ENCODE assay signal across 8 cellular contexts in the genomic region with DNA sequence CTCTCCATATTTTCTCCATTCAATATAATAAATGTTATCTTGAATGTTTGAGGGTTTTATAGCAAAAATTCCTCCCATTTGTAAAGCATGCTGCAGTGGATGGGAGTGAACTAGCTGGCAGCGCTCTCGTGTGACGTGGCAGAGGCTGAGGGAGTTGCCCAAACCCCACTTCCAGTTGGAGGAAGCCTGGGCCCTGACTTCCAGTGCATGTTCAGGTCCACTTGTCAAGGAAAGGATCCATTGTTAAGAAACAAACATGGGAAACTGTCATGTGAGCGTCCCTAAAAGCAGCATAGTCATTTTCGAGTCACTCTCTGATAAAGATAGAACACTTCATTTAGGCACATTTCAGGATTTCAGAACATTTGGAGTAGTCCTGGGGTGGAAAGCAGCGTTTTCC.
DNase-seq lines count a peak whose midpoint lies in the region; ATAC-seq, FAIRE-seq and TF ChIP-seq lines count a peak whose summit lies in the region.
"Had no signal": no experiment of that assay in that cellular context is flagged by ENCODE, and none has a peak within 500 bp of the region (broad histone marks: within the 10 kb centered on the region; RNA-seq: fewer than 3 reads in every experiment).

No MANE protein-coding gene starts in this region.

- peaks cover 28% of the 10 kb centered on the region for H3K4me1 Mint-ChIP-seq in stimulated activated memory B cell treated with anti-CD40 and anti-IgM and Interleukin-4, amounts not matched to agents 10 μg/mL and 1 μg/mL and 100 μg/mL, for 72 hours

- in situ Hi-C loops in transverse colon (cut with MboI; ENCODE audit: low pct_ligation_motif_present in 1 of 4, low pct_unique_long_range_greater_than_20kb in 1 of 4, low sequenced_read_pairs in 3 of 4), result loop anchor here in 1 of 4 donors (10.0 kb wide), 1 partner anchor 205 kb away; no protein-coding TSS in a partner anchor

- H3K27ac Mint-ChIP-seq in stimulated activated memory B cell treated with anti-CD40 and anti-IgM and Interleukin-4, amounts not matched to agents 10 μg/mL and 1 μg/mL and 100 μg/mL, for 72 hours, result no peak overlapping the region

- H3K4me3 Mint-ChIP-seq in stimulated activated memory B cell treated with anti-CD40 and anti-IgM and Interleukin-4, amounts not matched to agents 10 μg/mL and 1 μg/mL and 100 μg/mL, for 72 hours, result no peak overlapping the region

- H3K36me3 Mint-ChIP-seq in stimulated activated memory B cell treated with anti-CD40 and anti-IgM and Interleukin-4, amounts not matched to agents 10 μg/mL and 1 μg/mL and 100 μg/mL, for 72 hours, result no peaks in the 10 kb centered on the region

- H3K27me3 Mint-ChIP-seq in stimulated activated memory B cell treated with anti-CD40 and anti-IgM and Interleukin-4, amounts not matched to agents 10 μg/mL and 1 μg/mL and 100 μg/mL, for 72 hours, result no peaks in the 10 kb centered on the region

- H3K4me3 ChIP-seq in bronchial epithelial cell (ENCODE audit: low read depth, low read length) (no peak overlapping the region), kidney (ENCODE audit: low read length in 2 of 2) (no peak overlapping the region), transverse colon (no peak overlapping the region)

- TF ChIP-seq EP300 in transverse colon (IDR thresholded peaks at IDR 0.05; ENCODE audit: low read depth), result no peak

- no peaks in the 10 kb centered on the region for H3K9me3 ChIP-seq in kidney (ENCODE audit: control insufficient read depth in 1 of 2, low read length in 2 of 2)
- no peaks in the 10 kb centered on the region for H3K9me3 ChIP-seq in transverse colon

- no peak for ATAC-seq in stimulated activated memory B cell treated with anti-CD40 and anti-IgM and Interleukin-4, amounts not matched to agents 10 μg/mL and 1 μg/mL and 100 μg/mL, for 72 hours

- no peak for TF ChIP-seq POLR2A in transverse colon (IDR thresholded peaks at IDR 0.05)

- TF ChIP-seq CTCF in bronchial epithelial cell (IDR thresholded peaks at IDR 0.05; ENCODE audit: insufficient read depth, low read length, severe bottlenecking) (no peak), kidney (IDR thresholded peaks at IDR 0.05; ENCODE audit: borderline replicate concordance, extremely low read depth, insufficient read depth) (no peak), transverse colon (IDR thresholded peaks at IDR 0.05) (no peak)

- FAIRE-seq in bronchial epithelial cell (lab: Jason Lieb, UNC) (peak; percentile 68), kidney (lab: Jason Lieb, UNC) (no peak), frontal cortex (lab: Jason Lieb, UNC) (no peak)

- no peaks in the 10 kb centered on the region for H3K9me3 Mint-ChIP-seq in stimulated activated memory B cell treated with anti-CD40 and anti-IgM and Interleukin-4, amounts not matched to agents 10 μg/mL and 1 μg/mL and 100 μg/mL, for 72 hours

- intact Hi-C loops in kidney (cut with DNase I) (no loop called here), transverse colon (cut with DNase I; ENCODE audit: low total_unique reads) (no loop called here)

- H3K36me3 ChIP-seq in bronchial epithelial cell (ENCODE audit: control insufficient read depth, insufficient read depth, low read length) (no peaks in the 10 kb centered on the region), kidney (ENCODE audit: control insufficient read depth in 1 of 2, insufficient read depth in 2 of 2, low read length in 2 of 2) (no peaks in the 10 kb centered on the region), transverse colon (no peaks in the 10 kb centered on the region)

- H3K27me3 ChIP-seq in bronchial epithelial cell (ENCODE audit: control insufficient read depth, insufficient read depth, low read length), result no peaks in the 10 kb centered on the region
- H3K27me3 ChIP-seq in transverse colon, result no peaks in the 10 kb centered on the region

- 26 to 50% methylated on average over 3 to 6 of the region's 6 CpGs for WGBS in transverse colon (ENCODE audit: low coverage in 1 of 2), 2 donors

- H3K4me1 ChIP-seq in kidney (ENCODE audit: control insufficient read depth in 1 of 2, insufficient read depth in 1 of 2, low read depth in 1 of 2, low read length in 2 of 2) (peaks cover 5 to 15% of the 10 kb centered on the region in 2 donors), transverse colon (peaks cover 17 to 76% (median 49%) of the 10 kb centered on the region in 4 donors)

- peak overlapping the region; percentile 10 to 42 for H3K27ac ChIP-seq in kidney (ENCODE audit: low read depth in 2 of 2, low read length in 2 of 2)
- peak overlapping the region; percentile 78 to 85 (median 80) for H3K27ac ChIP-seq in transverse colon

- H3K9ac ChIP-seq in kidney (ENCODE audit: low read length in 2 of 2), result no peak overlapping the region

- DNase-seq in NCI-H460 (ENCODE audit: extremely low read depth, low read depth) (peak; percentile 75), bronchial epithelial cell (ENCODE audit: low read depth) (no peak), kidney (no peak), transverse colon (peak; percentile 75), DMS 273 treated with DMSO at 0.1 percent for 48 hours (lab: John Stamatoyannopoulos, UW) (no peak), frontal cortex (ENCODE audit: low spot score in 2 of 2) (no peak)
- DNase-seq: GF-D8 had no signal

Comparison
In these comparisons a context has a peak if more than half of its experiments do, and no peak if none do; other contexts are left out.
1. DNase-seq: peak in NCI-H460 (single experiment) and transverse colon (single experiment); none in bronchial epithelial cell (single experiment), kidney (single experiment), DMS 273 treated with DMSO at 0.1 percent for 48 hours (single experiment) and frontal cortex (0 of 2).